ENCODE assay signal across 19 cellular contexts in the genomic region with DNA sequence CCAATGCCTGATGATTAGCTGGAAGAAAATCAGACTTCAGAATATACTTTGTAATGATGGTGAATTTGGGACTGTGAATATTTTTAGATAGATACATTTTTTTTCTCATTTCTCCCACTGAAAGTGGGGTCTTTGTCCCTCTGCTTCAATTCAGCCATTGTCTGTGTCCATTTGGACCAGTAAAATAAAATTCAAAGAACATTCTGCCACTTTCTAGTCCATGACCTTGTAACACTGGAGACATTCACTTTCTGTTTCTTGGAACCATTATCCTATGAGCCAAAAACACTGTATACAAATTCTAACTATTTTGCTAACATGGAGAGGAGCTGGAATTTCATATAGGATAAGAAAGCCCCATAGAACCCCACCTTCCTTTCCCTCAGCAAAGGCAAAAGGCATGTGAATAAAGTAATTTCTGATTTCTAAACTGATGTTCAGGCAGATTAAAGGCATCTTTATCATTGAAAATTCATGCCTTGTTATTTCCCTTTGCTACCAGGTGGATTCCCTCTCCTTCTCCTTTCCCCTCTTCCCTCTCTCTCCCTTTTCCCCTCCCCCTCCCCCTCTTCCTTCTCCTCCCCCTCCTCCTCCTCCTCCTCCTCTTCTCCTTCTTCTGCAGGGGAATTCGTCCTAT.
"Had no signal": no experiment of that assay in that cellular context is flagged by ENCODE, and none has a peak within 500 bp of the region (broad histone marks: within the 10 kb centered on the region; RNA-seq: fewer than 3 reads in every experiment).

No MANE protein-coding gene starts in this region.

- DNase-seq: activated CD4-positive, alpha-beta T cell treated with anti-CD3 and anti-CD28 coated beads for 4 hours; activated CD8-positive, alpha-beta memory T cell treated with anti-CD3 and anti-CD28 coated beads, Interleukin-2, amount 50 U/mL, for 4 hours; activated CD8-positive, alpha-beta T cell treated with anti-CD3 and anti-CD28 coated beads for 36 hours; activated naive CD4-positive, alpha-beta T cell treated with anti-CD3 and anti-CD28 coated beads, Interleukin-2, amount 50 U/mL, for 16 hours; activated naive CD8-positive, alpha-beta T cell treated with anti-CD3 and anti-CD28 coated beads, Interleukin-2, amount 10 ng/mL, durations not matched to agents 7 days and 5 days; adrenal gland; Kasumi-1; KBM-7; NCI-H1048; NCI-H2029; NCI-H2107; NCI-H2171 treated with DMSO at 0.1 percent for 48 hours; NCI-H226; NCI-H526 treated with DMSO at 0.1 percent for 48 hours; NCI-H82; SIG-M5; T-cell; T-helper 2 cell; WERI-Rb-1 had no signal

- H3K27ac ChIP-seq: adrenal gland, WERI-Rb-1 had no signal

- H3K4me3 Mint-ChIP-seq: activated CD8-positive, alpha-beta T cell treated with anti-CD3 and anti-CD28 coated beads for 36 hours; activated naive CD8-positive, alpha-beta T cell treated with anti-CD3 and anti-CD28 coated beads, Interleukin-2, amount 10 ng/mL, durations not matched to agents 7 days and 5 days; T-cell had no signal

- H3K27me3 Mint-ChIP-seq: activated CD8-positive, alpha-beta T cell treated with anti-CD3 and anti-CD28 coated beads for 36 hours; activated naive CD8-positive, alpha-beta T cell treated with anti-CD3 and anti-CD28 coated beads, Interleukin-2, amount 10 ng/mL, durations not matched to agents 7 days and 5 days; T-cell had no signal

- H3K9me3 Mint-ChIP-seq: activated naive CD8-positive, alpha-beta T cell treated with anti-CD3 and anti-CD28 coated beads, Interleukin-2, amount 10 ng/mL, durations not matched to agents 7 days and 5 days had no signal

- H3K4me1 Mint-ChIP-seq: activated naive CD8-positive, alpha-beta T cell treated with anti-CD3 and anti-CD28 coated beads, Interleukin-2, amount 10 ng/mL, durations not matched to agents 7 days and 5 days; T-cell had no signal

- H3K27ac Mint-ChIP-seq: activated CD8-positive, alpha-beta T cell treated with anti-CD3 and anti-CD28 coated beads for 36 hours; activated naive CD8-positive, alpha-beta T cell treated with anti-CD3 and anti-CD28 coated beads, Interleukin-2, amount 10 ng/mL, durations not matched to agents 7 days and 5 days; T-cell had no signal

- H3K36me3 Mint-ChIP-seq: activated naive CD8-positive, alpha-beta T cell treated with anti-CD3 and anti-CD28 coated beads, Interleukin-2, amount 10 ng/mL, durations not matched to agents 7 days and 5 days; T-cell had no signal

- ATAC-seq: activated CD8-positive, alpha-beta T cell treated with anti-CD3 and anti-CD28 coated beads for 36 hours; T-cell had no signal
